ENCODE assay signal across 1 cellular context in the genomic region with DNA sequence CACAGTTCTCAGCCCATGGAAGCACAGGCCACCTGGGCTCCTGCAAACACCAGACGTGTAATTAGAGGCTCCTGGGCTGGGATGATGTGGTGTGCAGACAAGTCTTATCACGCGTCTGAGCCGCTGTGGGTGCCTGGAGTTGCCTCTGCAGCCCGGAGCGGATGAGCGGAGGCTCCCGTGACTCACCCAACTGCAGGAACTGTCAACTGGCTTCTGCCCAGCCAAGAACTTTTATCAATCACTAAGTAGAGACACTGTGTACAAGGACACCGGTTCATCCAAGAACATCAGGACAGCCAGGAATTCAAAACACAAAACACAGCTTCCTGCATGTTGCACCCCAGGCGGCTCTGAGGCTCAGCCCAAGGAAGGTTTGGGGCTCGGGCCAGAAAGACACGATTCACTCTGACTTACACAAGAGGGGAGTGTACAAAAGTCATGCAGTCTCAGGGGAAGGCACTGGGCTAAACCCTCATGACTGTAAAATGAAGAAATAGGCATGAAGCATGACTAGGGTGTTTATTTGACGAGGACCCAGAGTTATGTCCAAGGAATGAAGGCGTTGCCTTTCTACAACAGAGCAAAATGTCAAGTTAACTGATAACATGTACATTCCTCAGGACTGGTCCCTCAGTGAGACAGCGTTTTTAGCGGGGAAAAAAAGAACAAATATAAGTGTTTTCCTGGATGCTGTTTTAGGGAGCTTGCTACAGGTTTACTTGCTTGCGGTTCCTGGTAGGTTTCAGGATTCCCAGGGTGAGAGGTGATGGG.
TF ChIP-seq lines count a peak whose summit lies in the region.

No MANE protein-coding gene starts in this region.

TF ChIP-seq in H1, 55 proteins besides CTCF, POLR2A, EP300 and RAD21 (continued from another document):
- no peak for TF ChIP-seq RNF2 (IDR thresholded peaks at IDR 0.05; ENCODE audit: borderline replicate concordance, low read depth, low read length, missing control alignments, poor library complexity, severe bottlenecking)
- no peak for TF ChIP-seq TEAD4 (IDR thresholded peaks at IDR 0.05; ENCODE audit: low read depth, low read length)
- TF ChIP-seq KDM1A (IDR thresholded peaks at IDR 0.05; ENCODE audit: borderline replicate concordance, low read length), result no peak
- TF ChIP-seq SIX5 (IDR thresholded peaks at IDR 0.05; ENCODE audit: low read depth, low read length), result no peak
- no peak for TF ChIP-seq SP1 (IDR thresholded peaks at IDR 0.05; ENCODE audit: low read depth, low read length)
- no peak for TF ChIP-seq CHD2 (IDR thresholded peaks at IDR 0.05; ENCODE audit: low read length)
- no peak for TF ChIP-seq TAF7 (optimal IDR thresholded peaks at IDR 0.05; ENCODE audit: borderline replicate concordance, low read depth, low read length)
- TF ChIP-seq CBX5 (IDR thresholded peaks at IDR 0.05; ENCODE audit: low read depth, low read length), result no peak
- TF ChIP-seq PHF8 (conservative IDR thresholded peaks at IDR 0.05; ENCODE audit: low read depth, low read length), result no peak
- TF ChIP-seq TAF1 (IDR thresholded peaks at IDR 0.05; ENCODE audit: low read depth, low read length), result no peak
- no peak for TF ChIP-seq KDM5A (IDR thresholded peaks at IDR 0.05; ENCODE audit: low read length)
